22 cellular contexts compared by ENCODE assay signal in genomic region chr7:84705701-84706100, GRCh38.
"Had no signal": no experiment of that assay in that cellular context is flagged by ENCODE, and none has a peak within 500 bp of the region (broad histone marks: within the 10 kb centered on the region; RNA-seq: fewer than 3 reads in every experiment).

No MANE protein-coding gene starts in this region.

- H3K4me1 ChIP-seq: esophagus muscularis mucosa, heart left ventricle, psoas muscle, right lobe of liver, upper lobe of left lung had no signal

- H3K27me3 ChIP-seq: ascending aorta, dorsolateral prefrontal cortex, esophagus muscularis mucosa, heart left ventricle, right lobe of liver, upper lobe of left lung had no signal

- ATAC-seq: activated naive CD8-positive, alpha-beta T cell treated with anti-CD3 and anti-CD28 coated beads, Interleukin-2, amount 50 U/mL, for 24 hours; activated T-helper 17 cell treated with anti-CD3 and anti-CD28 coated beads, Interleukin-2, amount 50 U/mL, for 72 hours; heart left ventricle; left cardiac atrium; psoas muscle; right lobe of liver; stimulated activated naive CD8-positive, alpha-beta T cell treated with anti-CD3 and anti-CD28 coated beads, Interleukin-15, amount 100 ng/mL, for 72 hours had no signal

- H3K9me3 ChIP-seq: ascending aorta, heart left ventricle, psoas muscle, right lobe of liver, upper lobe of left lung had no signal

- H3K36me3 ChIP-seq: ascending aorta, esophagus muscularis mucosa, heart left ventricle, right lobe of liver, upper lobe of left lung had no signal

- H3K27ac ChIP-seq: ascending aorta, dorsolateral prefrontal cortex, esophagus muscularis mucosa, heart left ventricle, psoas muscle, right lobe of liver, upper lobe of left lung, VCaP had no signal

- DNase-seq: activated CD4-positive, alpha-beta T cell treated with anti-CD3 and anti-CD28 coated beads for 1 hour; activated CD4-positive, alpha-beta T cell treated with anti-CD3 and anti-CD28 coated beads, Interleukin-2, amount 50 U/mL, for 4 hours; activated naive CD4-positive, alpha-beta T cell treated with anti-CD3 and anti-CD28 coated beads for 36 hours; activated naive CD8-positive, alpha-beta T cell treated with anti-CD3 and anti-CD28 coated beads, Interleukin-2, amount 50 U/mL, for 24 hours; activated T-cell treated with anti-CD3 and anti-CD28 coated beads for 4 hours; dorsolateral prefrontal cortex; endodermal cell; heart left ventricle; immature natural killer cell; left cardiac atrium; midbrain; psoas muscle; right lobe of liver; stimulated activated naive CD8-positive, alpha-beta T cell treated with anti-CD3 and anti-CD28 coated beads, Interleukin-15, amount 100 ng/mL, for 72 hours; T-helper 1 cell; T1000; upper lobe of left lung had no signal

- H3K4me3 ChIP-seq: ascending aorta, dorsolateral prefrontal cortex, esophagus muscularis mucosa, heart left ventricle, lung, psoas muscle, right lobe of liver, upper lobe of left lung had no signal
